In genomic region chr4:6641971-6642320, GRCh38 we compare ENCODE assay signal across 8 cellular contexts. TPM values are rescaled to one million over a fixed set of nuclear protein-coding genes. Genes with fewer than 3 reads are reported as not detected.
A peak's percentile ranks its signal among the peaks of the same experiment; 100 is the strongest.
DNase-seq lines count a peak whose midpoint lies in the region; ATAC-seq and TF ChIP-seq lines count a peak whose summit lies in the region.

No MANE protein-coding gene starts in this region.

- no peaks in the 10 kb centered on the region for H3K27me3 Mint-ChIP-seq in activated T-helper 2 cell treated with anti-CD3 and anti-CD28 coated beads, Interferon-gamma antibody, Interleukin-2, Interleukin-4, amounts not matched to agents 10 μg/mL and 5 μg/mL and 100 μg/mL, durations not matched to agents 14 hours and 24 hours and 36 hours (ENCODE audit: low read depth)

- peak overlapping the region; percentile 99 for H3K27ac Mint-ChIP-seq in activated T-helper 2 cell treated with anti-CD3 and anti-CD28 coated beads, Interferon-gamma antibody, Interleukin-2, Interleukin-4, amounts not matched to agents 10 μg/mL and 5 μg/mL and 100 μg/mL, durations not matched to agents 14 hours and 24 hours and 36 hours
- peak overlapping the region; percentile 100 for H3K27ac Mint-ChIP-seq in stimulated activated effector memory CD8-positive, alpha-beta T cell treated with anti-CD3 and anti-CD28 coated beads, Interleukin-12 subunit alpha, Interleukin-12 subunit beta, amount 100 ng/mL, for 72 hours

- H3K4me3 Mint-ChIP-seq in activated T-helper 2 cell treated with anti-CD3 and anti-CD28 coated beads, Interferon-gamma antibody, Interleukin-2, Interleukin-4, amounts not matched to agents 10 μg/mL and 5 μg/mL and 100 μg/mL, durations not matched to agents 14 hours and 24 hours and 36 hours (ENCODE audit: low read depth) = peak overlapping the region; percentile 97
- peak overlapping the region; percentile 100 for H3K4me3 Mint-ChIP-seq in stimulated activated effector memory CD8-positive, alpha-beta T cell treated with anti-CD3 and anti-CD28 coated beads, Interleukin-12 subunit alpha, Interleukin-12 subunit beta, amount 100 ng/mL, for 72 hours

- intact Hi-C loops in activated T-helper 2 cell treated with anti-CD3 and anti-CD28 coated beads, Interferon-gamma antibody, Interleukin-2, Interleukin-4, amounts not matched to agents 10 μg/mL and 5 μg/mL and 100 μg/mL, durations not matched to agents 14 hours and 24 hours and 36 hours (cut with micrococcal nuclease) = loop anchor here (1.0 kb wide), 1 partner anchor 140 kb away; the partner anchor contains the start of gene KIAA0232

- no peak for ATAC-seq in stimulated activated effector memory CD8-positive, alpha-beta T cell treated with anti-CD3 and anti-CD28 coated beads, Interleukin-12 subunit alpha, Interleukin-12 subunit beta, amount 100 ng/mL, for 72 hours
- ATAC-seq in HG02970 (IDR thresholded peaks at IDR 0.05; ENCODE audit: low FRiP score, unreplicated experiment) (no peak), GM19324 (IDR thresholded peaks at IDR 0.05; ENCODE audit: low FRiP score, unreplicated experiment) (no peak)

- peaks cover 8% of the 10 kb centered on the region for H3K4me1 ChIP-seq in iPS-18a (ENCODE audit: control insufficient read depth, low read depth, low read length)

- no peaks in the 10 kb centered on the region for H3K9me3 ChIP-seq in iPS-18a (ENCODE audit: control insufficient read depth, low read depth, low read length)

- no peak for TF ChIP-seq CTCF in HFF-Myc (IDR thresholded peaks at IDR 0.05; ENCODE audit: low read depth, low read length, missing control alignments)

- DNase-seq in HFF-Myc (ENCODE audit: extremely low read depth, low read depth) (no peak), hepatic stellate cell (ENCODE audit: low spot score) (no peak), amniotic stem cell (lab: John Stamatoyannopoulos, UW) (no peak)
- no peak for DNase-seq in activated T-helper 2 cell treated with anti-CD3 and anti-CD28 coated beads, Interferon-gamma antibody, Interleukin-2, Interleukin-4, amounts not matched to agents 10 μg/mL and 5 μg/mL and 100 μg/mL, durations not matched to agents 14 hours and 24 hours and 36 hours (ENCODE audit: low spot score)
- no peak for DNase-seq in stimulated activated effector memory CD8-positive, alpha-beta T cell treated with anti-CD3 and anti-CD28 coated beads, Interleukin-12 subunit alpha, Interleukin-12 subunit beta, amount 100 ng/mL, for 72 hours (ENCODE audit: low spot score in 2 of 2)

- H3K36me3 Mint-ChIP-seq in activated T-helper 2 cell treated with anti-CD3 and anti-CD28 coated beads, Interferon-gamma antibody, Interleukin-2, Interleukin-4, amounts not matched to agents 10 μg/mL and 5 μg/mL and 100 μg/mL, durations not matched to agents 14 hours and 24 hours and 36 hours (ENCODE audit: low read depth) = peaks cover 37% of the 10 kb centered on the region
- H3K36me3 Mint-ChIP-seq in stimulated activated effector memory CD8-positive, alpha-beta T cell treated with anti-CD3 and anti-CD28 coated beads, Interleukin-12 subunit alpha, Interleukin-12 subunit beta, amount 100 ng/mL, for 72 hours = peaks cover 49% of the 10 kb centered on the region

- H3K4me3 ChIP-seq in HFF-Myc (replicated peaks; ENCODE audit: low read depth, low read length) (peak overlapping the region; percentile 83), iPS-18a (ENCODE audit: low read length) (peak overlapping the region; percentile 100)

- peaks cover 13% of the 10 kb centered on the region for H3K4me1 Mint-ChIP-seq in activated T-helper 2 cell treated with anti-CD3 and anti-CD28 coated beads, Interferon-gamma antibody, Interleukin-2, Interleukin-4, amounts not matched to agents 10 μg/mL and 5 μg/mL and 100 μg/mL, durations not matched to agents 14 hours and 24 hours and 36 hours (ENCODE audit: low read depth)
- H3K4me1 Mint-ChIP-seq in stimulated activated effector memory CD8-positive, alpha-beta T cell treated with anti-CD3 and anti-CD28 coated beads, Interleukin-12 subunit alpha, Interleukin-12 subunit beta, amount 100 ng/mL, for 72 hours = peaks cover 46% of the 10 kb centered on the region

- H3K27me3 ChIP-seq in iPS-18a (ENCODE audit: control insufficient read depth, insufficient read depth, low read length) = no peaks in the 10 kb centered on the region

- H3K9ac ChIP-seq in iPS-18a (ENCODE audit: low read length) = peak overlapping the region; percentile 97

- peaks cover 16% of the 10 kb centered on the region for H3K36me3 ChIP-seq in iPS-18a (ENCODE audit: control insufficient read depth, low read depth, low read length)

- H3K9me3 Mint-ChIP-seq in activated T-helper 2 cell treated with anti-CD3 and anti-CD28 coated beads, Interferon-gamma antibody, Interleukin-2, Interleukin-4, amounts not matched to agents 10 μg/mL and 5 μg/mL and 100 μg/mL, durations not matched to agents 14 hours and 24 hours and 36 hours = no peaks in the 10 kb centered on the region
- H3K9me3 Mint-ChIP-seq in stimulated activated effector memory CD8-positive, alpha-beta T cell treated with anti-CD3 and anti-CD28 coated beads, Interleukin-12 subunit alpha, Interleukin-12 subunit beta, amount 100 ng/mL, for 72 hours = no peaks in the 10 kb centered on the region

- no peak overlapping the region for H3K27ac ChIP-seq in iPS-18a (ENCODE audit: low read length)

RNA-seq across cellular contexts. Expression of gene MRFAP1, which starts 1.5 kb away (rescaled TPM):
- 105 TPM in 2 replicates for total RNA-seq in activated T-helper 2 cell treated with anti-CD3 and anti-CD28 coated beads, Interferon-gamma antibody, Interleukin-2, Interleukin-4, amounts not matched to agents 10 μg/mL and 5 μg/mL and 100 μg/mL, durations not matched to agents 14 hours and 24 hours and 36 hours

RNA-seq across cellular contexts. Expression of gene S100P, which starts 51.7 kb away (rescaled TPM):
- 3.4 and 5.8 TPM in 2 replicates for total RNA-seq in activated T-helper 2 cell treated with anti-CD3 and anti-CD28 coated beads, Interferon-gamma antibody, Interleukin-2, Interleukin-4, amounts not matched to agents 10 μg/mL and 5 μg/mL and 100 μg/mL, durations not matched to agents 14 hours and 24 hours and 36 hours
